15 cellular contexts compared by ENCODE assay signal in the genomic region with DNA sequence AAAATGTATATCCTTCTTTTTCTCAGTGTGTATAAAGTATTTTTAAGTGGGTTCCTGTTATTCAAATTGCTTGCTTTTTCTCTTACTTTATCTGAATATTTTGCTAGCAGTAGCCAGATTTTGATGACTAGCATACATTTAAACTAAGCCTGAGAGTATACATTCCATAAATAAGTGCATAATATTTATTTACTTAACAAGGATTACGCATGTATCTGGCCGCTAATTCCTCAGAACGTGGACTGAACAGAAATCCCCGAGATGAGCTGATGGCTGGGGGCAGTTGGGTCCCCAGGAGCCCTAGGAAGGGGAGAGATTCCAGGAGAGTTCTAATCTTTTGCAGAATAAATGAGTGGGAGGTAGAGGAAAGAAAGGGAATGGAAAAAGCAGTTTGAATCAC.
DNase-seq lines count a peak whose midpoint lies in the region; ATAC-seq and TF ChIP-seq lines count a peak whose summit lies in the region.
"Had no signal": no experiment of that assay in that cellular context is flagged by ENCODE, and none has a peak within 500 bp of the region (broad histone marks: within the 10 kb centered on the region; RNA-seq: fewer than 3 reads in every experiment).

No MANE protein-coding gene starts in this region.

- POLR2A ChIA-PET in PC-3 (lab: Charles Lee; ENCODE audit: unreplicated experiment), result no interaction called here
- POLR2A ChIA-PET in GM10248 (lab: Yijun Ruan, JAX), result no interaction called here

- no peaks in the 10 kb centered on the region for H3K27me3 ChIP-seq in PC-3 (ENCODE audit: low read length)
- no peaks in the 10 kb centered on the region for H3K27me3 ChIP-seq in skeletal muscle tissue (ENCODE audit: control insufficient read depth in 3 of 3, insufficient read depth in 3 of 3, low read length in 3 of 3)
- H3K27me3 ChIP-seq: BLaER1 treated with 17β-estradiol and CSF1 and Interleukin-3, amounts not matched to agents 10 nM and 100 nM; Peyer's patch had no signal

- H3K9ac ChIP-seq in PC-3 (ENCODE audit: low read length) (no peak overlapping the region), skeletal muscle tissue (ENCODE audit: low read depth in 1 of 3, low read length in 3 of 3) (no peak overlapping the region)
- H3K9ac ChIP-seq: BLaER1 treated with 17β-estradiol and CSF1 and Interleukin-3, amounts not matched to agents 10 nM and 100 nM had no signal

- no peaks in the 10 kb centered on the region for H4K20me1 ChIP-seq in PC-3 (ENCODE audit: low read length)
- H4K20me1 ChIP-seq: BLaER1 treated with 17β-estradiol and CSF1 and Interleukin-3, amounts not matched to agents 10 nM and 100 nM had no signal

- BruUV-seq in PC-3 (replicated peaks; lab: Mats Ljungman, UMichigan), result no TSS peak

- intact Hi-C loops in PC-3 (cut with micrococcal nuclease), result loop anchor here (5.0 kb wide), 1 partner anchor 45 kb away; no protein-coding TSS in a partner anchor

- no peak for TF ChIP-seq CTCF in PC-3 (conservative IDR thresholded peaks at IDR 0.05; ENCODE audit: low read depth, low read length)
- no peak for TF ChIP-seq CTCF in choroid plexus epithelial cell (conservative IDR thresholded peaks at IDR 0.05; ENCODE audit: low read depth, low read length)
- no peak for TF ChIP-seq CTCF in GM10248 (IDR thresholded peaks at IDR 0.05; ENCODE audit: control extremely low read depth, extremely low read depth, low read depth, missing control alignments)

- no peaks in the 10 kb centered on the region for H3K9me3 ChIP-seq in PC-3 (ENCODE audit: low read length)
- no peaks in the 10 kb centered on the region for H3K9me3 ChIP-seq in skeletal muscle tissue (ENCODE audit: control insufficient read depth in 3 of 3, low read length in 3 of 3)
- H3K9me3 ChIP-seq: BLaER1 treated with 17β-estradiol and CSF1 and Interleukin-3, amounts not matched to agents 10 nM and 100 nM; Peyer's patch had no signal

- no peak overlapping the region for H2AFZ ChIP-seq in PC-3 (ENCODE audit: low read length)
- H2AFZ ChIP-seq: GM23338 had no signal

- no peaks in the 10 kb centered on the region for H3K9me2 ChIP-seq in PC-3 (replicated peaks; ENCODE audit: low read length)

- H3K4me3 ChIP-seq in PC-3 (ENCODE audit: low read length), result no peak overlapping the region
- H3K4me3 ChIP-seq in choroid plexus epithelial cell (ENCODE audit: low read depth, low read length), result no peak overlapping the region
- H3K4me3 ChIP-seq in skeletal muscle tissue (ENCODE audit: low read length in 3 of 3), result no peak overlapping the region
- H3K4me3 ChIP-seq: BLaER1 treated with 17β-estradiol and CSF1 and Interleukin-3, amounts not matched to agents 10 nM and 100 nM; GM23338; Peyer's patch had no signal

- H3K79me2 ChIP-seq in PC-3 (ENCODE audit: low read length), result no peaks in the 10 kb centered on the region

- ATAC-seq in PC-3 (no peak), GM19452 (IDR thresholded peaks at IDR 0.05; ENCODE audit: unreplicated experiment) (no peak), GM21515 (IDR thresholded peaks at IDR 0.05; ENCODE audit: unreplicated experiment) (no peak)
- ATAC-seq: GM23338 had no signal

- H3F3A ChIP-seq in PC-3 (ENCODE audit: low read length, unreplicated experiment), result no peaks in the 10 kb centered on the region

- peak; percentile 25 for DNase-seq in NCI-H82 (lab: John Stamatoyannopoulos, UW)
- DNase-seq in NCI-H82 treated with DMSO at 0.1 percent for 48 hours (lab: John Stamatoyannopoulos, UW; ENCODE audit: unreplicated experiment), result no peak
- DNase-seq in PC-3, result peak; percentile 33
- DNase-seq in choroid plexus epithelial cell (ENCODE audit: low read depth), result peak; percentile 23
- no peak for DNase-seq in GM10248 (ENCODE audit: extremely low spot score)
- DNase-seq: KG1, NCI-H1417 treated with DMSO at 0.1 percent for 48 hours, NCI-H446 treated with DMSO at 0.1 percent for 48 hours, NCI-H748 treated with DMSO at 0.1 percent for 48 hours, Peyer's patch had no signal

- no peak overlapping the region for H3K27ac ChIP-seq in PC-3 (ENCODE audit: low read length)
- H3K27ac ChIP-seq in skeletal muscle tissue (ENCODE audit: low read depth, low read length), result peak overlapping the region; percentile 76
- H3K27ac ChIP-seq: BLaER1 treated with 17β-estradiol and CSF1 and Interleukin-3, amounts not matched to agents 10 nM and 100 nM; Peyer's patch had no signal

- CTCF ChIA-PET in PC-3 (lab: Charles Lee) (no interaction called here), GM10248 (lab: Yijun Ruan, JAX) (no interaction called here)

- no peaks in the 10 kb centered on the region; the same call in 1 of the 2 replicates for H3K36me3 ChIP-seq in PC-3 (ENCODE audit: low read depth, low read length)
- peaks cover 0 to 9% (median 5%) of the 10 kb centered on the region in 3 donors for H3K36me3 ChIP-seq in skeletal muscle tissue (ENCODE audit: control insufficient read depth in 3 of 3, insufficient read depth in 3 of 3, low read length in 3 of 3)
- H3K36me3 ChIP-seq: BLaER1 treated with 17β-estradiol and CSF1 and Interleukin-3, amounts not matched to agents 10 nM and 100 nM; Peyer's patch had no signal

- H3K4me1 ChIP-seq in PC-3 (ENCODE audit: insufficient read depth, low read length), result peaks cover 39% of the 10 kb centered on the region
- peaks cover 22 to 30% (median 24%) of the 10 kb centered on the region in 3 donors for H3K4me1 ChIP-seq in skeletal muscle tissue (ENCODE audit: control insufficient read depth in 3 of 3, insufficient read depth in 3 of 3, low read length in 3 of 3)
- H3K4me1 ChIP-seq: BLaER1 treated with 17β-estradiol and CSF1 and Interleukin-3, amounts not matched to agents 10 nM and 100 nM; Peyer's patch had no signal

- no peak overlapping the region for H3K4me2 ChIP-seq in PC-3 (ENCODE audit: low read length)
- H3K4me2 ChIP-seq: BLaER1 treated with 17β-estradiol and CSF1 and Interleukin-3, amounts not matched to agents 10 nM and 100 nM; GM23338 had no signal

Comparison
In these comparisons a context has a peak if more than half of its experiments do, and no peak if none do; other contexts are left out.
1. DNase-seq: peak in NCI-H82 (single experiment), PC-3 (single experiment) and choroid plexus epithelial cell (single experiment); none in NCI-H82 treated with DMSO at 0.1 percent for 48 hours (single experiment) and GM10248 (single experiment).